ENCODE assay signal across 1 cellular context in the genomic region with DNA sequence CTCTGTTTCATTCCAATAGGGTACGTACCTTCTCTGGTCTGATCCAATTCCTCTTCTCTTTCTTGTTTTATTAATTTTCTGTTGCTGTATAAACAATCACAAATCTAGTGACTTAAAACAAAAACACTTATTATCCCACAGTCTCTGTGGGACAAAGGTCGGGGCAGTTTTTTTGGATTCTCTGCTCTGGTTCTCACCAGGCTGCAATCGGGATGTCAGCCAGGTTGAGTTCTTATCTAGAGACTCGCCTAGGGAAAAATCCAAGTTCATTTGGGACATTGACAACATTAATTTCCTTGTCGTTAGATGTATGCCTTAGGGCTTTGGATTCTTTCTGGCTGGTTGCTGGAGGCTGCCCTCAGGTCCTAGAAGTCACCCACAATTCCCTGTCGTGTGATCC.
TF ChIP-seq lines count a peak whose summit lies in the region.

No MANE protein-coding gene starts in this region.

TF ChIP-seq in HepG2, 621 proteins besides CTCF, POLR2A, EP300 and RAD21 (continued from another document):
- TF ChIP-seq, protein P1, sequence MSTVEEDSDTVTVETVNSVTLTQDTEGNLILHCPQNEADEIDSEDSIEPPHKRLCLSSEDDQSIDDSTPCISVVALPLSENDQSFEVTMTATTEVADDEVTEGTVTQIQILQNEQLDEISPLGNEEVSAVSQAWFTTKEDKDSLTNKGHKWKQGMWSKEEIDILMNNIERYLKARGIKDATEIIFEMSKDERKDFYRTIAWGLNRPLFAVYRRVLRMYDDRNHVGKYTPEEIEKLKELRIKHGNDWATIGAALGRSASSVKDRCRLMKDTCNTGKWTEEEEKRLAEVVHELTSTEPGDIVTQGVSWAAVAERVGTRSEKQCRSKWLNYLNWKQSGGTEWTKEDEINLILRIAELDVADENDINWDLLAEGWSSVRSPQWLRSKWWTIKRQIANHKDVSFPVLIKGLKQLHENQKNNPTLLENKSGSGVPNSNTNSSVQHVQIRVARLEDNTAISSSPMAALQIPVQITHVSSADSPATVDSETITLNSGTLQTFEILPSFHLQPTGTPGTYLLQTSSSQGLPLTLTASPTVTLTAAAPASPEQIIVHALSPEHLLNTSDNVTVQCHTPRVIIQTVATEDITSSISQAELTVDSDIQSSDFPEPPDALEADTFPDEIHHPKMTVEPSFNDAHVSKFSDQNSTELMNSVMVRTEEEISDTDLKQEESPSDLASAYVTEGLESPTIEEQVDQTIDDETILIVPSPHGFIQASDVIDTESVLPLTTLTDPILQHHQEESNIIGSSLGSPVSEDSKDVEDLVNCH (CRISPR knock-in tag; IDR thresholded peaks at IDR 0.05), result no peak
- TF ChIP-seq ZNF589 (CRISPR knock-in tag; conservative IDR thresholded peaks at IDR 0.05) (no peak), ELF4 (CRISPR knock-in tag; IDR thresholded peaks at IDR 0.05; ENCODE audit: borderline replicate concordance) (no peak)
